ENCODE assay signal across 1 cellular context in genomic region chr5:66553368-66553912, GRCh38.
TF ChIP-seq lines count a peak whose summit lies in the region.

No MANE protein-coding gene starts in this region.

TF ChIP-seq in GM12878, 131 proteins besides CTCF, POLR2A, EP300 and RAD21:
- TF ChIP-seq CHD4 (IDR thresholded peaks at IDR 0.05) (no peak), CREM (IDR thresholded peaks at IDR 0.05; ENCODE audit: low read depth) (no peak), ATF3 (IDR thresholded peaks at IDR 0.05; ENCODE audit: borderline replicate concordance, extremely low read depth, low read depth, low read length) (no peak), IKZF2 (IDR thresholded peaks at IDR 0.05) (no peak), CBFB (IDR thresholded peaks at IDR 0.05; ENCODE audit: low read depth) (no peak), ASH2L (IDR thresholded peaks at IDR 0.05; ENCODE audit: borderline replicate concordance, low read depth) (no peak), TBL1XR1 (IDR thresholded peaks at IDR 0.05; ENCODE audit: low read depth, low read length) (no peak), FOXM1 (IDR thresholded peaks at IDR 0.05; ENCODE audit: low read depth, low read length) (no peak), BCL3 (IDR thresholded peaks at IDR 0.05; ENCODE audit: borderline replicate concordance, insufficient read depth, low read depth, low read length, poor library complexity, severe bottlenecking) (no peak), ESRRA (IDR thresholded peaks at IDR 0.05; ENCODE audit: low read length) (no peak), MEF2B (IDR thresholded peaks at IDR 0.05; ENCODE audit: partially characterized antibody, poor library complexity, severe bottlenecking) (no peak), MTA2 (IDR thresholded peaks at IDR 0.05; ENCODE audit: low read depth) (no peak), SPI1 (IDR thresholded peaks at IDR 0.05; ENCODE audit: borderline replicate concordance, insufficient read depth, low read depth, low read length) (no peak), JUNB (IDR thresholded peaks at IDR 0.05) (no peak), MTA3 (IDR thresholded peaks at IDR 0.05; ENCODE audit: borderline replicate concordance, low read length) (no peak), CHD2 (IDR thresholded peaks at IDR 0.05; ENCODE audit: borderline replicate concordance, low read depth, low read length) (no peak)
TF ChIP-seq in GM12878: peak in this region for 0.
